1 cellular context compared by ENCODE assay signal in the genomic region with DNA sequence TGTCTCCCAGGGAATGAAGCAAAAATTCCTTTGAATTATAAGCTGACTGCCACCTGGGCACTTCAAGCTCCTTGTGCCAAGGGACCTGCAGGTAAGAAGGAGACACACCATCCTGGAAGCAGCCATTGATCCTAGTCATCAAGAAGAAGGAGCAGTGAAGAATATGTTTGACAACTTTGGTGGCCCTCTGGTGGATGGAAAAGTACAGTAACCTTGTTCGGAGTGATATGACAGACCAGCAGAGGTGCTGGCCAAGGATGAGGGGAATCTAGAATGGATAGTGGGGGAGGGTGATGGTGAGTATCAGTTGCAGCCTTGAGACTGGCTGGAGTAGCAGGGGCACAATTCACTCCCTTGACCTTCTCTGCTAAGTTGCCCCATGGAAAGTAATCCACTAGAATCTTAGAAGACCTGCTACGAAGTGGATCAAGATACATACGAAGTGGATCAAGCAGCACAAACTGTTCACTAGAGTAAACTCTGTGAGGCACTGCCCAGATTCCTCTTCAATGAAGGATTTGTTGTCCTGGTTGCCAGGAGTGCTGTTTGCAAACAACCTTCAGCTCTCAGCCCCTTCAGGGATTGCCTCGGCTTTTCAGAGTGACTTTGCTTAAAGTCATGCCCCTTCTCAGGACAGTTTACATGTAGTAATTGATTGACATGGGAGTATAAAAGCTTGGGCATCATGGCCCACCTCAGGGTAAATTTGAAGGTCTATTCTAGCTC.
TF ChIP-seq lines count a peak whose summit lies in the region.

No MANE protein-coding gene starts in this region.

TF ChIP-seq in GM23338, 12 proteins besides CTCF, POLR2A, EP300 and RAD21 (continued from another document):
- TF ChIP-seq, protein P1, sequence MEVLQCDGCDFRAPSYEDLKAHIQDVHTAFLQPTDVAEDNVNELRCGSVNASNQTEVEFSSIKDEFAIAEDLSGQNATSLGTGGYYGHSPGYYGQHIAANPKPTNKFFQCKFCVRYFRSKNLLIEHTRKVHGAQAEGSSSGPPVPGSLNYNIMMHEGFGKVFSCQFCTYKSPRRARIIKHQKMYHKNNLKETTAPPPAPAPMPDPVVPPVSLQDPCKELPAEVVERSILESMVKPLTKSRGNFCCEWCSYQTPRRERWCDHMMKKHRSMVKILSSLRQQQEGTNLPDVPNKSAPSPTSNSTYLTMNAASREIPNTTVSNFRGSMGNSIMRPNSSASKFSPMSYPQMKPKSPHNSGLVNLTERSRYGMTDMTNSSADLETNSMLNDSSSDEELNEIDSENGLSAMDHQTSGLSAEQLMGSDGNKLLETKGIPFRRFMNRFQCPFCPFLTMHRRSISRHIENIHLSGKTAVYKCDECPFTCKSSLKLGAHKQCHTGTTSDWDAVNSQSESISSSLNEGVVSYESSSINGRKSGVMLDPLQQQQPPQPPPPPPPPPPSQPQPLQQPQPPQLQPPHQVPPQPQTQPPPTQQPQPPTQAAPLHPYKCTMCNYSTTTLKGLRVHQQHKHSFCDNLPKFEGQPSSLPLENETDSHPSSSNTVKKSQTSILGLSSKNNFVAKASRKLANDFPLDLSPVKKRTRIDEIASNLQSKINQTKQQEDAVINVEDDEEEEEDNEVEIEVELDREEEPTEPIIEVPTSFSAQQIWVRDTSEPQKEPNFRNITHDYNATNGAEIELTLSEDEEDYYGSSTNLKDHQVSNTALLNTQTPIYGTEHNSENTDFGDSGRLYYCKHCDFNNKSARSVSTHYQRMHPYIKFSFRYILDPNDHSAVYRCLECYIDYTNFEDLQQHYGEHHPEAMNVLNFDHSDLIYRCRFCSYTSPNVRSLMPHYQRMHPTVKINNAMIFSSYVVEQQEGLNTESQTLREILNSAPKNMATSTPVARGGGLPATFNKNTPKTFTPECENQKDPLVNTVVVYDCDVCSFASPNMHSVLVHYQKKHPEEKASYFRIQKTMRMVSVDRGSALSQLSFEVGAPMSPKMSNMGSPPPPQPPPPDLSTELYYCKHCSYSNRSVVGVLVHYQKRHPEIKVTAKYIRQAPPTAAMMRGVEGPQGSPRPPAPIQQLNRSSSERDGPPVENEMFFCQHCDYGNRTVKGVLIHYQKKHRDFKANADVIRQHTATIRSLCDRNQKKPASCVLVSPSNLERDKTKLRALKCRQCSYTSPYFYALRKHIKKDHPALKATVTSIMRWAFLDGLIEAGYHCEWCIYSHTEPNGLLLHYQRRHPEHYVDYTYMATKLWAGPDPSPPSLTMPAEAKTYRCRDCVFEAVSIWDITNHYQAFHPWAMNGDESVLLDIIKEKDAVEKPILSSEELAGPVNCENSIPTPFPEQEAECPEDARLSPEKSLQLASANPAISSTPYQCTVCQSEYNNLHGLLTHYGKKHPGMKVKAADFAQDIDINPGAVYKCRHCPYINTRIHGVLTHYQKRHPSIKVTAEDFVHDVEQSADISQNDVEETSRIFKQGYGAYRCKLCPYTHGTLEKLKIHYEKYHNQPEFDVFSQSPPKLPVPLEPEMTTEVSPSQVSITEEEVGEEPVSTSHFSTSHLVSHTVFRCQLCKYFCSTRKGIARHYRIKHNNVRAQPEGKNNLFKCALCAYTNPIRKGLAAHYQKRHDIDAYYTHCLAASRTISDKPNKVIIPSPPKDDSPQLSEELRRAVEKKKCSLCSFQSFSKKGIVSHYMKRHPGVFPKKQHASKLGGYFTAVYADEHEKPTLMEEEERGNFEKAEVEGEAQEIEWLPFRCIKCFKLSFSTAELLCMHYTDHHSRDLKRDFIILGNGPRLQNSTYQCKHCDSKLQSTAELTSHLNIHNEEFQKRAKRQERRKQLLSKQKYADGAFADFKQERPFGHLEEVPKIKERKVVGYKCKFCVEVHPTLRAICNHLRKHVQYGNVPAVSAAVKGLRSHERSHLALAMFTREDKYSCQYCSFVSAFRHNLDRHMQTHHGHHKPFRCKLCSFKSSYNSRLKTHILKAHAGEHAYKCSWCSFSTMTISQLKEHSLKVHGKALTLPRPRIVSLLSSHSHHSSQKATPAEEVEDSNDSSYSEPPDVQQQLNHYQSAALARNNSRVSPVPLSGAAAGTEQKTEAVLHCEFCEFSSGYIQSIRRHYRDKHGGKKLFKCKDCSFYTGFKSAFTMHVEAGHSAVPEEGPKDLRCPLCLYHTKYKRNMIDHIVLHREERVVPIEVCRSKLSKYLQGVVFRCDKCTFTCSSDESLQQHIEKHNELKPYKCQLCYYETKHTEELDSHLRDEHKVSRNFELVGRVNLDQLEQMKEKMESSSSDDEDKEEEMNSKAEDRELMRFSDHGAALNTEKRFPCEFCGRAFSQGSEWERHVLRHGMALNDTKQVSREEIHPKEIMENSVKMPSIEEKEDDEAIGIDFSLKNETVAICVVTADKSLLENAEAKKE (CRISPR knock-in tag; IDR thresholded peaks at IDR 0.05): no peak
- TF ChIP-seq, protein P2, sequence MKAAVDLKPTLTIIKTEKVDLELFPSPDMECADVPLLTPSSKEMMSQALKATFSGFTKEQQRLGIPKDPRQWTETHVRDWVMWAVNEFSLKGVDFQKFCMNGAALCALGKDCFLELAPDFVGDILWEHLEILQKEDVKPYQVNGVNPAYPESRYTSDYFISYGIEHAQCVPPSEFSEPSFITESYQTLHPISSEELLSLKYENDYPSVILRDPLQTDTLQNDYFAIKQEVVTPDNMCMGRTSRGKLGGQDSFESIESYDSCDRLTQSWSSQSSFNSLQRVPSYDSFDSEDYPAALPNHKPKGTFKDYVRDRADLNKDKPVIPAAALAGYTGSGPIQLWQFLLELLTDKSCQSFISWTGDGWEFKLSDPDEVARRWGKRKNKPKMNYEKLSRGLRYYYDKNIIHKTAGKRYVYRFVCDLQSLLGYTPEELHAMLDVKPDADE (IDR thresholded peaks at IDR 0.05): no peak
- TF ChIP-seq, protein P3, sequence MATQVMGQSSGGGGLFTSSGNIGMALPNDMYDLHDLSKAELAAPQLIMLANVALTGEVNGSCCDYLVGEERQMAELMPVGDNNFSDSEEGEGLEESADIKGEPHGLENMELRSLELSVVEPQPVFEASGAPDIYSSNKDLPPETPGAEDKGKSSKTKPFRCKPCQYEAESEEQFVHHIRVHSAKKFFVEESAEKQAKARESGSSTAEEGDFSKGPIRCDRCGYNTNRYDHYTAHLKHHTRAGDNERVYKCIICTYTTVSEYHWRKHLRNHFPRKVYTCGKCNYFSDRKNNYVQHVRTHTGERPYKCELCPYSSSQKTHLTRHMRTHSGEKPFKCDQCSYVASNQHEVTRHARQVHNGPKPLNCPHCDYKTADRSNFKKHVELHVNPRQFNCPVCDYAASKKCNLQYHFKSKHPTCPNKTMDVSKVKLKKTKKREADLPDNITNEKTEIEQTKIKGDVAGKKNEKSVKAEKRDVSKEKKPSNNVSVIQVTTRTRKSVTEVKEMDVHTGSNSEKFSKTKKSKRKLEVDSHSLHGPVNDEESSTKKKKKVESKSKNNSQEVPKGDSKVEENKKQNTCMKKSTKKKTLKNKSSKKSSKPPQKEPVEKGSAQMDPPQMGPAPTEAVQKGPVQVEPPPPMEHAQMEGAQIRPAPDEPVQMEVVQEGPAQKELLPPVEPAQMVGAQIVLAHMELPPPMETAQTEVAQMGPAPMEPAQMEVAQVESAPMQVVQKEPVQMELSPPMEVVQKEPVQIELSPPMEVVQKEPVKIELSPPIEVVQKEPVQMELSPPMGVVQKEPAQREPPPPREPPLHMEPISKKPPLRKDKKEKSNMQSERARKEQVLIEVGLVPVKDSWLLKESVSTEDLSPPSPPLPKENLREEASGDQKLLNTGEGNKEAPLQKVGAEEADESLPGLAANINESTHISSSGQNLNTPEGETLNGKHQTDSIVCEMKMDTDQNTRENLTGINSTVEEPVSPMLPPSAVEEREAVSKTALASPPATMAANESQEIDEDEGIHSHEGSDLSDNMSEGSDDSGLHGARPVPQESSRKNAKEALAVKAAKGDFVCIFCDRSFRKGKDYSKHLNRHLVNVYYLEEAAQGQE (IDR thresholded peaks at IDR 0.05; ENCODE audit: unreplicated experiment): no peak
- no peak for TF ChIP-seq NANOG (IDR thresholded peaks at IDR 0.05; ENCODE audit: borderline replicate concordance)
- TF ChIP-seq EZH2phosphoT487 (IDR thresholded peaks at IDR 0.05; ENCODE audit: unreplicated experiment): no peak
- no peak for TF ChIP-seq ZNF114 (CRISPR knock-in tag; IDR thresholded peaks at IDR 0.05)
